ENCODE assay signal across 8 cellular contexts in the genomic region with DNA sequence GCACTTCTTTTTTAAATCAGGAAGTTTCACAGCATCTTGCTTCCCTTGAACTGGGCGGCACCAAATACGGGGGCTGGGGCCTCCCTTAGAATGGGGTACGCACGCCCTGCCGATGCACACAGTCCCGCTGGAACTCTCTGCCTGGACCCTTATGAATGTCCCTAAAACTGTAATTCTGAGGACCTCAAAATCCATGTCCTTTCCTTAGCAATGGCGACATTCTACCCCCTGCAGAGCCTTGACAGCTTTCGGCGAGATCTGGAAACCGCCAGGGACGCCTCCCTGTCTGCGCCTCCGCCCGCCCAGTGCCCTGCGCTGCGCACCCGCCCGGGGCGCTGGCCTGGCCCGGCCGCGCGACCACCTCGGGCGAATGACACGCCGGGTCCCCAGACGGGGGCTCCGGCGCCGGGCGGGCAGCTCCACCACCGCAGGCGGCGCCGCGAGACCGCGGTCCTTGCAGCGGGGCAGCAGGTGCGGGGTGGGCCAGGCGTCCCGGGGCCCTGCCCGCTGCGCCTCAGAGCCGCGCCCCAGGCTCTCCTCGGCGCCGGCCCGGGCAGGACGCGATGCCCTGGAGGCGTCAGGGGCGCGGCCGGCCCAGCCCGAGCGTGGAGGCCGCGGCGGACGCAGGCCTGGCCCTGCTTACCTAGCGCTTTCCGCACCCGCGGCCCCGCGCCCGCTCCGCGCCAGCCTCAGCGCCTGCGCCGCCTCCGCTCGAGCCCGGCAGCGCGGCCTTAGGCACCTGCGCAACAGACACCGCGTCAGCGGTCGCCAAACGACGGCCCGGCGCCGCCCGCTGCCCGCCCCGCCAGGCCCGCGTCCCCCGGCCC. TPM values are rescaled to one million over a fixed set of nuclear protein-coding genes. Genes with fewer than 3 reads are reported as not detected.
DNase-seq lines count a peak whose midpoint lies in the region; ATAC-seq and TF ChIP-seq lines count a peak whose summit lies in the region.

No MANE protein-coding gene starts in this region.

- CTCF ChIA-PET in Caco-2 (lab: Charles Lee): no interaction called here

- TF ChIP-seq CTCF in Caco-2 (IDR thresholded peaks at IDR 0.05; ENCODE audit: insufficient read depth in 1 of 2, low read depth in 1 of 2, low read length in 1 of 2, severe bottlenecking in 1 of 2, unreplicated experiment in 1 of 2): no peak
- TF ChIP-seq CTCF in astrocyte of the cerebellum (IDR thresholded peaks at IDR 0.05; ENCODE audit: low read depth, low read length, missing control alignments): no peak

- H3K36me3 ChIP-seq in Caco-2 (ENCODE audit: control insufficient read depth, insufficient read depth, low read length): peaks cover 1% of the 10 kb centered on the region; the same call in 1 of the 2 replicates

- H3K4me3 ChIP-seq in Caco-2 (ENCODE audit: low read depth, low read length): peak overlapping the region; percentile 76
- peak overlapping the region; percentile 99 for H3K4me3 ChIP-seq in astrocyte of the cerebellum (ENCODE audit: low read depth, low read length)

- peak overlapping the region; percentile 87 for H3K4me3 Mint-ChIP-seq in Caco-2 (ENCODE audit: unreplicated experiment)

- DNase-seq in Caco-2: peak; percentile 40 to 70
- DNase-seq in T follicular helper cell (ENCODE audit: low read depth): peak; percentile 60
- no peak for DNase-seq in astrocyte of the cerebellum (ENCODE audit: low read depth)
- peak; percentile 89 for DNase-seq in iPS-NIHi11 (ENCODE audit: low spot score)
- DNase-seq in stimulated activated CD4-positive, alpha-beta T cell treated with anti-CD3 and anti-CD28 coated beads, Interleukin-12 subunit alpha, Interleukin-12 subunit beta, amount 100 ng/mL, for 24 hours (ENCODE audit: low read depth in 2 of 2): peak; percentile 45 to 58
- DNase-seq in NCI-H187 treated with DMSO at 0.1 percent for 48 hours (lab: John Stamatoyannopoulos, UW): no peak

- POLR2A ChIA-PET in Caco-2 (lab: Charles Lee): no interaction called here

- H3K4me1 ChIP-seq in Caco-2: peaks cover 10% of the 10 kb centered on the region; the same call in 1 of the 2 replicates

- in situ Hi-C loops in astrocyte of the cerebellum (cut with HindIII; ENCODE audit: low sequenced_read_pairs): no loop called here

- peaks cover 10% of the 10 kb centered on the region for H3K36me3 Mint-ChIP-seq in Caco-2 (ENCODE audit: insufficient read depth, unreplicated experiment)

- no peaks in the 10 kb centered on the region for H3K4me1 Mint-ChIP-seq in Caco-2 (ENCODE audit: low read depth, unreplicated experiment)

- peak; percentile 52 for ATAC-seq in GM19397 (IDR thresholded peaks at IDR 0.05; ENCODE audit: unreplicated experiment)
- peak; percentile 41 for ATAC-seq in HG03520 (IDR thresholded peaks at IDR 0.05; ENCODE audit: unreplicated experiment)

- H3K27me3 Mint-ChIP-seq in Caco-2 (ENCODE audit: insufficient read depth, unreplicated experiment): no peaks in the 10 kb centered on the region

- H3K27me3 ChIP-seq in Caco-2 (replicated peaks; ENCODE audit: control insufficient read depth, insufficient read depth, low read length): no peaks in the 10 kb centered on the region

- H3K9me3 Mint-ChIP-seq in Caco-2 (ENCODE audit: unreplicated experiment): no peaks in the 10 kb centered on the region

- H3K9me3 ChIP-seq in Caco-2: no peaks in the 10 kb centered on the region

- no TSS peak for BruUV-seq in Caco-2 (replicated peaks; lab: Mats Ljungman, UMichigan)

- intact Hi-C loops in Caco-2 (cut with micrococcal nuclease; ENCODE audit: unreplicated experiment): no loop called here

- H3K27ac Mint-ChIP-seq in Caco-2 (ENCODE audit: unreplicated experiment): no peak overlapping the region

RNA-seq across cellular contexts. Expression of gene HAGH, which starts 0.5 kb away (rescaled TPM):
- total RNA-seq in Caco-2 (2022): 39.9 and 48.1 TPM in 2 replicates

RNA-seq across cellular contexts. Expression of gene FAHD1, which starts 0.9 kb away (rescaled TPM):
- total RNA-seq in Caco-2 (2022): 16.5 and 21.1 TPM in 2 replicates

RNA-seq across cellular contexts. Expression of gene IGFALS, which starts 32.6 kb away (rescaled TPM):
- total RNA-seq in Caco-2 (2022): not detected in 2 replicates

RNA-seq across cellular contexts. Expression of gene NUBP2, which starts 43.3 kb away (rescaled TPM):
- total RNA-seq in Caco-2 (2022): 61.9 and 65.3 TPM in 2 replicates

RNA-seq across cellular contexts. Expression of gene SPSB3, which starts 43.7 kb away (rescaled TPM):
- 26.0 and 28.0 TPM in 2 replicates for total RNA-seq in Caco-2 (2022)

Comparison
In these comparisons a context has a peak if more than half of its experiments do, and no peak if none do; other contexts are left out.
1. DNase-seq: peak in Caco-2 (2 of 2), T follicular helper cell (single experiment), iPS-NIHi11 (single experiment) and stimulated activated CD4-positive, alpha-beta T cell treated with anti-CD3 and anti-CD28 coated beads, Interleukin-12 subunit alpha, Interleukin-12 subunit beta, amount 100 ng/mL, for 24 hours (2 of 2); none in astrocyte of the cerebellum (single experiment) and NCI-H187 treated with DMSO at 0.1 percent for 48 hours (single experiment).